ENCODE assay signal across 20 cellular contexts in the genomic region with DNA sequence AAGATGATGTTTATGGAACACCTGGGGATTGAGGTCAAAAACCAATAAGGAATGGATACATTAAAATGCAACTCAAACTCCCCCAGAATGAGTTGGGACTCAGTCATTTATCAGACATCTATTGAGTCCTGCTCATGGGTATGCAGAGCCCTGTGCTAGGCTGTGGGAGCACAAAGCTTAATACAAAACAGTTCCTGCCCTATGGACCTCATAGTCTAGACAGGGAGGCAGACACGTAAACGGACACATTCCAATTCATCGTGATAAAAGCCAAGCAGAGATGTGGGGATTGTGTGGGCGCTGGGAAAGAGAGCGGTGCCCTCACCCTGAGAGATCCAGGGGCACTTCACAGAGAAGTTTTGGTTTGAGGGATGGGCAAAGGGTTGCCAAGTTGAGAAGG.
DNase-seq lines count a peak whose midpoint lies in the region; ATAC-seq and TF ChIP-seq lines count a peak whose summit lies in the region.
"Had no signal": no experiment of that assay in that cellular context is flagged by ENCODE, and none has a peak within 500 bp of the region (broad histone marks: within the 10 kb centered on the region; RNA-seq: fewer than 3 reads in every experiment).

No MANE protein-coding gene starts in this region.

- H3K36me3 Mint-ChIP-seq in mesothelial cell of epicardium = no peaks in the 10 kb centered on the region
- peaks cover 0 to 3% of the 10 kb centered on the region in 2 donors for H3K36me3 Mint-ChIP-seq in stimulated activated naive B cell treated with anti-CD40 and anti-IgM and Interleukin-4, amounts not matched to agents 10 μg/mL and 1 μg/mL and 100 μg/mL, for 72 hours
- peaks cover 2% of the 10 kb centered on the region for H3K36me3 Mint-ChIP-seq in activated T-helper 1 cell treated with anti-CD3 and anti-CD28 coated beads, Interleukin-12 subunit alpha, Interleukin-12 subunit beta, Interleukin-2, Interleukin-4 antibody, amounts not matched to agents 30 ng/mL and 10 ng/mL and 1 ng/mL, durations not matched to agents 14 hours and 24 hours and 36 hours (ENCODE audit: low read depth)

- no peak for TF ChIP-seq CTCF in astrocyte of the spinal cord (IDR thresholded peaks at IDR 0.05; ENCODE audit: low read depth, low read length)
- TF ChIP-seq CTCF in mesothelial cell of epicardium (IDR thresholded peaks at IDR 0.05; ENCODE audit: unreplicated experiment) = no peak

- ATAC-seq in stimulated activated naive B cell treated with anti-CD40 and anti-IgM and Interleukin-4, amounts not matched to agents 10 μg/mL and 1 μg/mL and 100 μg/mL, for 72 hours (replicated peaks) = no peak
- ATAC-seq: psoas muscle, SK-N-SH treated with all-trans-retinoic acid at 6 μM for 48 hours had no signal

- H3K4me3 ChIP-seq in astrocyte of the spinal cord (ENCODE audit: low read depth, low read length) = no peak overlapping the region
- H3K4me3 ChIP-seq: GM23248, lung, psoas muscle, stomach had no signal

- DNase-seq in EH (ENCODE audit: low read depth) (peak; percentile 43), astrocyte of the spinal cord (ENCODE audit: low read depth, low spot score) (peak; percentile 30), mesothelial cell of epicardium (ENCODE audit: low spot score in 2 of 2, unreplicated experiment in 2 of 2) (no peak), dermis blood vessel endothelial cell (no peak), NCI-H1105 treated with DMSO at 0.1 percent for 48 hours (lab: John Stamatoyannopoulos, UW) (no peak)
- no peak for DNase-seq in stimulated activated naive B cell treated with anti-CD40 and anti-IgM and Interleukin-4, amounts not matched to agents 10 μg/mL and 1 μg/mL and 100 μg/mL, for 72 hours
- no peak for DNase-seq in NK-92 treated with Interleukin-12 subunit alpha and Interleukin-12 subunit beta, amount 100 ng/mL, for 24 hours (lab: John Stamatoyannopoulos, UW)
- DNase-seq in activated T-helper 1 cell treated with anti-CD3 and anti-CD28 coated beads, Interleukin-12 subunit alpha, Interleukin-12 subunit beta, Interleukin-2, Interleukin-4 antibody, amounts not matched to agents 30 ng/mL and 10 ng/mL and 1 ng/mL, durations not matched to agents 14 hours and 24 hours and 36 hours (ENCODE audit: low spot score) = no peak
- DNase-seq: activated CD4-positive, alpha-beta T cell treated with anti-CD3 and anti-CD28 coated beads, Interleukin-2, amount 50 U/mL, for 4 hours; activated CD8-positive, alpha-beta memory T cell treated with anti-CD3 and anti-CD28 coated beads, Interleukin-2, amount 50 U/mL, for 48 hours; activated naive CD8-positive, alpha-beta T cell treated with anti-CD3 and anti-CD28 coated beads, Interleukin-2, amount 10 ng/mL, durations not matched to agents 7 days and 5 days; GM23248; MM.1S; NCI-H1436; NCI-H2171 treated with DMSO at 0.1 percent for 48 hours; NCI-H526 treated with DMSO at 0.1 percent for 48 hours; psoas muscle; stomach had no signal

- H3K4me1 Mint-ChIP-seq in mesothelial cell of epicardium = peaks cover 31% of the 10 kb centered on the region
- H3K4me1 Mint-ChIP-seq in stimulated activated naive B cell treated with anti-CD40 and anti-IgM and Interleukin-4, amounts not matched to agents 10 μg/mL and 1 μg/mL and 100 μg/mL, for 72 hours = peaks cover 22 to 34% of the 10 kb centered on the region in 2 donors
- peaks cover 5% of the 10 kb centered on the region for H3K4me1 Mint-ChIP-seq in activated T-helper 1 cell treated with anti-CD3 and anti-CD28 coated beads, Interleukin-12 subunit alpha, Interleukin-12 subunit beta, Interleukin-2, Interleukin-4 antibody, amounts not matched to agents 30 ng/mL and 10 ng/mL and 1 ng/mL, durations not matched to agents 14 hours and 24 hours and 36 hours (ENCODE audit: low read depth)

- H3K9me3 Mint-ChIP-seq in mesothelial cell of epicardium = no peaks in the 10 kb centered on the region
- peaks cover 1 to 7% of the 10 kb centered on the region in 2 donors for H3K9me3 Mint-ChIP-seq in stimulated activated naive B cell treated with anti-CD40 and anti-IgM and Interleukin-4, amounts not matched to agents 10 μg/mL and 1 μg/mL and 100 μg/mL, for 72 hours
- peaks cover 4% of the 10 kb centered on the region for H3K9me3 Mint-ChIP-seq in activated T-helper 1 cell treated with anti-CD3 and anti-CD28 coated beads, Interleukin-12 subunit alpha, Interleukin-12 subunit beta, Interleukin-2, Interleukin-4 antibody, amounts not matched to agents 30 ng/mL and 10 ng/mL and 1 ng/mL, durations not matched to agents 14 hours and 24 hours and 36 hours

- in situ Hi-C loops in astrocyte of the spinal cord (cut with HindIII; ENCODE audit: low sequenced_read_pairs) = no loop called here

- intact Hi-C loops in activated T-helper 1 cell treated with anti-CD3 and anti-CD28 coated beads, Interleukin-12 subunit alpha, Interleukin-12 subunit beta, Interleukin-2, Interleukin-4 antibody, amounts not matched to agents 30 ng/mL and 10 ng/mL and 1 ng/mL, durations not matched to agents 14 hours and 24 hours and 36 hours (cut with micrococcal nuclease) = no loop called here

- peak overlapping the region; percentile 75 for H3K27ac Mint-ChIP-seq in mesothelial cell of epicardium
- peak overlapping the region; percentile 6 for H3K27ac Mint-ChIP-seq in stimulated activated naive B cell treated with anti-CD40 and anti-IgM and Interleukin-4, amounts not matched to agents 10 μg/mL and 1 μg/mL and 100 μg/mL, for 72 hours
- no peak overlapping the region for H3K27ac Mint-ChIP-seq in activated T-helper 1 cell treated with anti-CD3 and anti-CD28 coated beads, Interleukin-12 subunit alpha, Interleukin-12 subunit beta, Interleukin-2, Interleukin-4 antibody, amounts not matched to agents 30 ng/mL and 10 ng/mL and 1 ng/mL, durations not matched to agents 14 hours and 24 hours and 36 hours
- H3K27ac Mint-ChIP-seq: activated naive CD8-positive, alpha-beta T cell treated with anti-CD3 and anti-CD28 coated beads, Interleukin-2, amount 10 ng/mL, durations not matched to agents 7 days and 5 days had no signal

- H3K27me3 Mint-ChIP-seq in mesothelial cell of epicardium (ENCODE audit: low read depth) = no peaks in the 10 kb centered on the region
- H3K27me3 Mint-ChIP-seq in stimulated activated naive B cell treated with anti-CD40 and anti-IgM and Interleukin-4, amounts not matched to agents 10 μg/mL and 1 μg/mL and 100 μg/mL, for 72 hours = peaks cover 0 to 5% of the 10 kb centered on the region in 2 donors
- peaks cover 10% of the 10 kb centered on the region for H3K27me3 Mint-ChIP-seq in activated T-helper 1 cell treated with anti-CD3 and anti-CD28 coated beads, Interleukin-12 subunit alpha, Interleukin-12 subunit beta, Interleukin-2, Interleukin-4 antibody, amounts not matched to agents 30 ng/mL and 10 ng/mL and 1 ng/mL, durations not matched to agents 14 hours and 24 hours and 36 hours (ENCODE audit: insufficient read depth)

- H3K4me3 Mint-ChIP-seq in mesothelial cell of epicardium = no peak overlapping the region
- no peak overlapping the region for H3K4me3 Mint-ChIP-seq in stimulated activated naive B cell treated with anti-CD40 and anti-IgM and Interleukin-4, amounts not matched to agents 10 μg/mL and 1 μg/mL and 100 μg/mL, for 72 hours
- H3K4me3 Mint-ChIP-seq in activated T-helper 1 cell treated with anti-CD3 and anti-CD28 coated beads, Interleukin-12 subunit alpha, Interleukin-12 subunit beta, Interleukin-2, Interleukin-4 antibody, amounts not matched to agents 30 ng/mL and 10 ng/mL and 1 ng/mL, durations not matched to agents 14 hours and 24 hours and 36 hours = no peak overlapping the region
- H3K4me3 Mint-ChIP-seq: activated naive CD8-positive, alpha-beta T cell treated with anti-CD3 and anti-CD28 coated beads, Interleukin-2, amount 10 ng/mL, durations not matched to agents 7 days and 5 days had no signal

Comparison
In these comparisons a context has a peak if more than half of its experiments do, and no peak if none do; other contexts are left out.
1. DNase-seq: peak in EH (single experiment) and astrocyte of the spinal cord (single experiment); none in mesothelial cell of epicardium (0 of 2), stimulated activated naive B cell treated with anti-CD40 and anti-IgM and Interleukin-4, amounts not matched to agents 10 μg/mL and 1 μg/mL and 100 μg/mL, for 72 hours (single experiment), NK-92 treated with Interleukin-12 subunit alpha and Interleukin-12 subunit beta, amount 100 ng/mL, for 24 hours (single experiment), dermis blood vessel endothelial cell (single experiment), activated T-helper 1 cell treated with anti-CD3 and anti-CD28 coated beads, Interleukin-12 subunit alpha, Interleukin-12 subunit beta, Interleukin-2, Interleukin-4 antibody, amounts not matched to agents 30 ng/mL and 10 ng/mL and 1 ng/mL, durations not matched to agents 14 hours and 24 hours and 36 hours (single experiment) and NCI-H1105 treated with DMSO at 0.1 percent for 48 hours (single experiment).